ENCODE assay signal across 19 cellular contexts in the genomic region with DNA sequence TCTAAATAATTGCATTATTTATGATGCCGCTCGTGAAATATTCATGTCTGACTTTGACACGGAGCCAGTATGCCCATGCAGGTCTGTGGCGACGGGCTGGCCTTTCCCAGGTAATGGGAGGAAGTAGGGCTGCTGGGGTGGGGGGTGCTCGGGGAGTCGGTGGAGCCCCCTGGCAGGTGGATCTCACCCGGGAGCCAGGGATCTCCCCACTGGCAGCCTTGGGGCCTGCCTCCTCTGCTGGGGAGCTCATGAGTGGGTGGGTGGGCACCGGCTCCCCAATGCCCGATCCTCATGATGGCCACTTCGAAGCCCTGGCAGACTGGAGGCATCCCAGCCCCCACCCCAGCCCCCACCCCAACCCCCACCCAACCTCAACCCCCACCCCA. TPM values are rescaled to one million over a fixed set of nuclear protein-coding genes. Genes with fewer than 3 reads are reported as not detected.
A peak's percentile ranks its signal among the peaks of the same experiment; 100 is the strongest.
DNase-seq lines count a peak whose midpoint lies in the region; ATAC-seq and TF ChIP-seq lines count a peak whose summit lies in the region.
"Had no signal": no experiment of that assay in that cellular context is flagged by ENCODE, and none has a peak within 500 bp of the region (broad histone marks: within the 10 kb centered on the region; RNA-seq: fewer than 3 reads in every experiment).

No MANE protein-coding gene starts in this region.

- no peak overlapping the region for H3K4me3 ChIP-seq in A673 (ENCODE audit: low read depth, low read length, poor library complexity, severe bottlenecking)
- H3K4me3 ChIP-seq in CD8-positive, alpha-beta memory T cell (ENCODE audit: low read length), result no peak overlapping the region

- no peak overlapping the region for H3K27ac ChIP-seq in A673 (ENCODE audit: low read depth, low read length, poor library complexity, severe bottlenecking)
- H3K27ac ChIP-seq in CD8-positive, alpha-beta memory T cell (ENCODE audit: low read depth, low read length), result no peak overlapping the region
- H3K27ac ChIP-seq: foreskin keratinocyte, parathyroid adenoma had no signal

- H3K4me1 Mint-ChIP-seq in CD8-positive, alpha-beta memory T cell, result peaks cover 20 to 61% (median 29%) of the 10 kb centered on the region in 3 donors
- peaks cover 32% of the 10 kb centered on the region for H3K4me1 Mint-ChIP-seq in chondrocyte (ENCODE audit: low read depth)
- H3K4me1 Mint-ChIP-seq in naive thymus-derived CD8-positive, alpha-beta T cell, result peaks cover 18 to 54% (median 50%) of the 10 kb centered on the region in 4 donors

- no peaks in the 10 kb centered on the region for H3K36me3 Mint-ChIP-seq in CD8-positive, alpha-beta memory T cell
- no peaks in the 10 kb centered on the region for H3K36me3 Mint-ChIP-seq in chondrocyte (ENCODE audit: low read depth)
- no peaks in the 10 kb centered on the region for H3K36me3 Mint-ChIP-seq in naive thymus-derived CD8-positive, alpha-beta T cell

- intact Hi-C loops in A673 (cut with micrococcal nuclease; ENCODE audit: unreplicated experiment), result no loop called here

- peak; percentile 29 for DNase-seq in A673 (ENCODE audit: low spot score)
- no peak for DNase-seq in CD8-positive, alpha-beta memory T cell
- peak; percentile 63 for DNase-seq in chondrocyte (ENCODE audit: low spot score)
- DNase-seq in naive thymus-derived CD8-positive, alpha-beta T cell, result no peak
- DNase-seq in NCI-H82 treated with DMSO at 0.1 percent for 48 hours (lab: John Stamatoyannopoulos, UW; ENCODE audit: unreplicated experiment), result no peak
- DNase-seq in left lobe of liver (ENCODE audit: low spot score), result no peak
- DNase-seq in amniotic stem cell (lab: John Stamatoyannopoulos, UW), result no peak
- no peak for DNase-seq in GM13977 (ENCODE audit: low spot score)
- DNase-seq: activated CD4-positive, alpha-beta T cell treated with anti-CD3 and anti-CD28 coated beads for 48 hours; activated naive CD8-positive, alpha-beta T cell treated with anti-CD3 and anti-CD28 coated beads, Interleukin-2, amount 50 U/mL, for 24 hours; activated T-cell treated with anti-CD3 and anti-CD28 coated beads, Interleukin-2, amount 50 U/mL, for 72 hours; foreskin keratinocyte; NCI-H1092 treated with DMSO at 0.1 percent for 48 hours; NCI-H2171 treated with DMSO at 0.1 percent for 48 hours; NCI-H82; SIG-M5; stimulated activated naive CD8-positive, alpha-beta T cell treated with anti-CD3 and anti-CD28 coated beads, Interleukin-15, amount 100 ng/mL, for 72 hours; T-helper 9 cell had no signal

- TF ChIP-seq CTCF in A673 (conservative IDR thresholded peaks at IDR 0.05; ENCODE audit: low read depth, low read length) (no peak), chondrocyte (IDR thresholded peaks at IDR 0.05) (no peak), GM13977 (IDR thresholded peaks at IDR 0.05; ENCODE audit: extremely low read depth, insufficient read depth, missing control alignments) (no peak)

- no peaks in the 10 kb centered on the region for H3K27me3 Mint-ChIP-seq in CD8-positive, alpha-beta memory T cell
- no peaks in the 10 kb centered on the region for H3K27me3 Mint-ChIP-seq in chondrocyte (ENCODE audit: low read depth)
- no peaks in the 10 kb centered on the region for H3K27me3 Mint-ChIP-seq in naive thymus-derived CD8-positive, alpha-beta T cell
- H3K27me3 Mint-ChIP-seq: activated naive CD8-positive, alpha-beta T cell treated with anti-CD3 and anti-CD28 coated beads, Interleukin-2, amount 50 U/mL, for 24 hours; stimulated activated naive CD8-positive, alpha-beta T cell treated with anti-CD3 and anti-CD28 coated beads, Interleukin-15, amount 100 ng/mL, for 72 hours had no signal

- H3K36me3 ChIP-seq in A673 (ENCODE audit: insufficient read depth, low read length, poor library complexity, severe bottlenecking), result no peaks in the 10 kb centered on the region
- H3K36me3 ChIP-seq in CD8-positive, alpha-beta memory T cell (ENCODE audit: insufficient read depth, low read length), result no peaks in the 10 kb centered on the region

- H3K4me3 Mint-ChIP-seq in CD8-positive, alpha-beta memory T cell, result no peak overlapping the region
- no peak overlapping the region for H3K4me3 Mint-ChIP-seq in chondrocyte (ENCODE audit: unreplicated experiment)
- H3K4me3 Mint-ChIP-seq in naive thymus-derived CD8-positive, alpha-beta T cell, result peak overlapping the region in 1 of 10 donors; percentile 63
- H3K4me3 Mint-ChIP-seq: activated naive CD8-positive, alpha-beta T cell treated with anti-CD3 and anti-CD28 coated beads, Interleukin-2, amount 50 U/mL, for 24 hours; activated T-cell treated with anti-CD3 and anti-CD28 coated beads, Interleukin-2, amount 50 U/mL, for 72 hours; stimulated activated naive CD8-positive, alpha-beta T cell treated with anti-CD3 and anti-CD28 coated beads, Interleukin-15, amount 100 ng/mL, for 72 hours had no signal

- no TSS peak for BruUV-seq in A673 (replicated peaks; lab: Mats Ljungman, UMichigan)

- H3K9me3 ChIP-seq in A673 (ENCODE audit: low read depth, low read length, poor library complexity, severe bottlenecking), result no peaks in the 10 kb centered on the region
- no peaks in the 10 kb centered on the region for H3K9me3 ChIP-seq in CD8-positive, alpha-beta memory T cell (ENCODE audit: low read length)

- no peaks in the 10 kb centered on the region for H3K9me3 Mint-ChIP-seq in CD8-positive, alpha-beta memory T cell
- H3K9me3 Mint-ChIP-seq in chondrocyte (ENCODE audit: low read depth), result no peaks in the 10 kb centered on the region
- no peaks in the 10 kb centered on the region for H3K9me3 Mint-ChIP-seq in naive thymus-derived CD8-positive, alpha-beta T cell
- H3K9me3 Mint-ChIP-seq: activated naive CD8-positive, alpha-beta T cell treated with anti-CD3 and anti-CD28 coated beads, Interleukin-2, amount 50 U/mL, for 24 hours; activated T-cell treated with anti-CD3 and anti-CD28 coated beads, Interleukin-2, amount 50 U/mL, for 72 hours; stimulated activated naive CD8-positive, alpha-beta T cell treated with anti-CD3 and anti-CD28 coated beads, Interleukin-15, amount 100 ng/mL, for 72 hours had no signal

- peaks cover 50% of the 10 kb centered on the region for H3K4me1 ChIP-seq in A673 (ENCODE audit: insufficient read depth, low read length, poor library complexity, severe bottlenecking)
- H3K4me1 ChIP-seq in CD8-positive, alpha-beta memory T cell (ENCODE audit: insufficient read depth, low read length), result peaks cover 52% of the 10 kb centered on the region

- H3K27ac Mint-ChIP-seq in CD8-positive, alpha-beta memory T cell, result peak overlapping the region in 7 of 8 donors; percentile 84 to 94 (median 87)
- no peak overlapping the region for H3K27ac Mint-ChIP-seq in chondrocyte (ENCODE audit: unreplicated experiment)
- H3K27ac Mint-ChIP-seq in naive thymus-derived CD8-positive, alpha-beta T cell, result peak overlapping the region; percentile 56 to 93 (median 86)
- H3K27ac Mint-ChIP-seq: activated naive CD8-positive, alpha-beta T cell treated with anti-CD3 and anti-CD28 coated beads, Interleukin-2, amount 50 U/mL, for 24 hours; activated T-cell treated with anti-CD3 and anti-CD28 coated beads, Interleukin-2, amount 50 U/mL, for 72 hours; stimulated activated naive CD8-positive, alpha-beta T cell treated with anti-CD3 and anti-CD28 coated beads, Interleukin-15, amount 100 ng/mL, for 72 hours had no signal

- ATAC-seq in naive thymus-derived CD8-positive, alpha-beta T cell, result no peak
- ATAC-seq in left lobe of liver, result no peak
- ATAC-seq: activated naive CD8-positive, alpha-beta T cell treated with anti-CD3 and anti-CD28 coated beads, Interleukin-2, amount 50 U/mL, for 24 hours; activated T-cell treated with anti-CD3 and anti-CD28 coated beads, Interleukin-2, amount 50 U/mL, for 72 hours; foreskin keratinocyte; stimulated activated naive CD8-positive, alpha-beta T cell treated with anti-CD3 and anti-CD28 coated beads, Interleukin-15, amount 100 ng/mL, for 72 hours had no signal

- H3K27me3 ChIP-seq in A673 (replicated peaks; ENCODE audit: insufficient read depth, low read depth, low read length, poor library complexity), result no peaks in the 10 kb centered on the region
- H3K27me3 ChIP-seq in CD8-positive, alpha-beta memory T cell (ENCODE audit: insufficient read depth, low read length, poor library complexity, severe bottlenecking), result no peaks in the 10 kb centered on the region
- H3K27me3 ChIP-seq: foreskin keratinocyte had no signal

- in situ Hi-C loops in GM13977 (cut with MboI; ENCODE audit: low pct_unique_long_range_greater_than_20kb, low sequenced_read_pairs, unreplicated experiment), result loop anchor here (10.0 kb wide), 1 partner anchor 195 kb away; no protein-coding TSS in a partner anchor

- CTCF ChIA-PET in A673 (lab: Charles Lee), result no interaction called here
- CTCF ChIA-PET in CD8-positive, alpha-beta memory T cell (lab: Charles Lee), result no interaction called here

- POLR2A ChIA-PET in A673 (lab: Charles Lee; ENCODE audit: low non-redundant PET), result no interaction called here
- POLR2A ChIA-PET in CD8-positive, alpha-beta memory T cell (lab: Charles Lee), result interaction anchor here (0.6 kb wide), 1 partner anchor 885 kb away, joined by 3 read pairs; no protein-coding TSS in a partner anchor
- POLR2A ChIA-PET in naive thymus-derived CD8-positive, alpha-beta T cell (lab: Charles Lee), result no interaction called here

RNA-seq across cellular contexts. Expression of a gene that starts 52.8 kb away (rescaled TPM):
- total RNA-seq in A673 (2021) (18.6 and 21.2 TPM in 2 replicates), chondrocyte (9.9 to 13.9 TPM (median 13.2 TPM) in 3 replicates), left lobe of liver (5.8 TPM)
- total RNA-seq in CD8-positive, alpha-beta memory T cell, result 1 to 10 TPM; 3.1 to 3.7 TPM
- polyA plus RNA-seq in CD8-positive, alpha-beta memory T cell, result 4.4 TPM
- 10 to 100 TPM in 1 of 2 experiments, 1 to 10 TPM in 1; 9.1 to 10.2 TPM for total RNA-seq in naive thymus-derived CD8-positive, alpha-beta T cell
- polyA plus RNA-seq in naive thymus-derived CD8-positive, alpha-beta T cell, result 1 to 10 TPM; 1.2 to 2.9 (median 1.9) TPM

Comparison
In these comparisons a context has a peak if more than half of its experiments do, and no peak if none do; other contexts are left out.
1. DNase-seq: peak in A673 (single experiment) and chondrocyte (single experiment); none in CD8-positive, alpha-beta memory T cell (0 of 5), naive thymus-derived CD8-positive, alpha-beta T cell (0 of 10), NCI-H82 treated with DMSO at 0.1 percent for 48 hours (single experiment), left lobe of liver (single experiment), amniotic stem cell (single experiment) and GM13977 (single experiment).